ENCODE assay signal across 26 cellular contexts in genomic region chr7:34269084-34269483, GRCh38.
"Had no signal": no experiment of that assay in that cellular context is flagged by ENCODE, and none has a peak within 500 bp of the region (broad histone marks: within the 10 kb centered on the region; RNA-seq: fewer than 3 reads in every experiment).

No MANE protein-coding gene starts in this region.

- H3K4me1 ChIP-seq: esophagus muscularis mucosa, foreskin keratinocyte, gastroesophageal sphincter, heart left ventricle, lower lobe of right lung, prostate gland, right atrium auricular region, stomach, thyroid gland, vagina had no signal

- DNase-seq: dorsolateral prefrontal cortex; effector CD8-positive, alpha-beta T cell; endodermal cell; heart left ventricle; left ventricle myocardium superior; lower lobe of right lung; naive thymus-derived CD8-positive, alpha-beta T cell; nephron progenitor cell; nucleus accumbens; stimulated activated CD4-positive, alpha-beta T cell treated with anti-CD3 and anti-CD28 coated beads, Interleukin-12 subunit alpha, Interleukin-12 subunit beta, amount 100 ng/mL, for 4 hours; stimulated activated CD4-positive, alpha-beta T cell treated with anti-CD3 and anti-CD28 coated beads, Interleukin-1b, Interleukin-23, amount 100 ng/mL, for 48 hours; stimulated activated CD4-positive, alpha-beta T cell treated with anti-CD3 and anti-CD28 coated beads, Interleukin-4, amount 100 ng/mL, for 1 hour; stimulated activated CD8-positive, alpha-beta memory T cell treated with anti-CD3 and anti-CD28 coated beads, Interleukin-4, amount 100 ng/mL, for 48 hours; stimulated activated naive CD4-positive, alpha-beta T cell treated with Interleukin-2 at 50 U/mL for 16 hours; stomach; thyroid gland; trophoblast cell had no signal

- H3K36me3 ChIP-seq: esophagus muscularis mucosa, gastroesophageal sphincter, heart left ventricle, lower lobe of right lung, prostate gland, right atrium auricular region, stomach, thyroid gland, vagina had no signal

- H3K4me1 Mint-ChIP-seq: endodermal cell; naive thymus-derived CD8-positive, alpha-beta T cell; nephron progenitor cell had no signal

- H3K36me3 Mint-ChIP-seq: naive thymus-derived CD8-positive, alpha-beta T cell had no signal

- H3K79me2 ChIP-seq: hepatocyte had no signal

- H3K27me3 ChIP-seq: dorsolateral prefrontal cortex, esophagus muscularis mucosa, gastroesophageal sphincter, heart left ventricle, hepatocyte, right atrium auricular region, stomach, thyroid gland, vagina had no signal

- H3K4me2 ChIP-seq: hepatocyte, smooth muscle cell had no signal

- ATAC-seq: foreskin keratinocyte; gastroesophageal sphincter; heart left ventricle; left ventricle myocardium superior; lower lobe of right lung; naive thymus-derived CD8-positive, alpha-beta T cell; sciatic nerve had no signal

- H3K27ac Mint-ChIP-seq: endodermal cell; naive thymus-derived CD8-positive, alpha-beta T cell; nephron progenitor cell had no signal

- H3K9me3 ChIP-seq: esophagus muscularis mucosa, gastroesophageal sphincter, heart left ventricle, lower lobe of right lung, prostate gland, right atrium auricular region, stomach, thyroid gland, vagina had no signal

- H2AFZ ChIP-seq: hepatocyte had no signal

- H3K27ac ChIP-seq: dorsolateral prefrontal cortex, esophagus muscularis mucosa, foreskin keratinocyte, gastroesophageal sphincter, heart left ventricle, hepatocyte, lower lobe of right lung, prostate gland, right atrium auricular region, stomach, thyroid gland, vagina had no signal

- H3K9me3 Mint-ChIP-seq: nephron progenitor cell had no signal

- H3K4me3 ChIP-seq: dorsolateral prefrontal cortex, esophagus muscularis mucosa, gastroesophageal sphincter, heart left ventricle, hepatocyte, lower lobe of right lung, prostate gland, right atrium auricular region, smooth muscle cell, stomach, thyroid gland, vagina had no signal

- H3K4me3 Mint-ChIP-seq: endodermal cell; naive thymus-derived CD8-positive, alpha-beta T cell; nephron progenitor cell had no signal
